Comparison of ENCODE assay signal across 8 cellular contexts in genomic region chr6:26033942-26034354, GRCh38.
DNase-seq lines count a peak whose midpoint lies in the region; ATAC-seq lines count a peak whose summit lies in the region.

No MANE protein-coding gene starts in this region.

- H3K36me3 ChIP-seq in iPS DF 6.9 (ENCODE audit: control insufficient read depth, insufficient read depth, low read length) = no peaks in the 10 kb centered on the region

- no peaks in the 10 kb centered on the region for H3K9me3 Mint-ChIP-seq in activated naive CD4-positive, alpha-beta T cell treated with anti-CD3 and anti-CD28 coated beads, Interleukin-2, amount 50 U/mL, for 24 hours

- ATAC-seq in HG02798 (IDR thresholded peaks at IDR 0.05; ENCODE audit: poor library complexity, unreplicated experiment) (no peak), GM21619 (IDR thresholded peaks at IDR 0.05; ENCODE audit: unreplicated experiment) (no peak)

- H3K4me1 Mint-ChIP-seq in activated naive CD4-positive, alpha-beta T cell treated with anti-CD3 and anti-CD28 coated beads, Interleukin-2, amount 50 U/mL, for 24 hours = peaks cover 42% of the 10 kb centered on the region

- H3K4me1 ChIP-seq in iPS DF 6.9 (ENCODE audit: control insufficient read depth, insufficient read depth, low read length) = peaks cover 2% of the 10 kb centered on the region; the same call in 1 of the 2 replicates

- H3K27ac Mint-ChIP-seq in activated naive CD4-positive, alpha-beta T cell treated with anti-CD3 and anti-CD28 coated beads, Interleukin-2, amount 50 U/mL, for 24 hours = peak overlapping the region; percentile 88

- DNase-seq in NCI-H748 (lab: John Stamatoyannopoulos, UW; ENCODE audit: unreplicated experiment) (peak; percentile 59), NCI-H748 treated with DMSO at 0.1 percent for 48 hours (lab: John Stamatoyannopoulos, UW) (no peak), iPS DF 6.9 (ENCODE audit: low read depth, low spot score) (no peak), NOMO-1 (lab: John Stamatoyannopoulos, UW; ENCODE audit: unreplicated experiment in 2 of 2) (no peak)

- no peaks in the 10 kb centered on the region for H3K27me3 Mint-ChIP-seq in activated naive CD4-positive, alpha-beta T cell treated with anti-CD3 and anti-CD28 coated beads, Interleukin-2, amount 50 U/mL, for 24 hours

- no CpG with 5 or more reads among the region's 19 CpGs for WGBS in iPS DF 6.9 (ENCODE audit: insufficient coverage, insufficient read length)

- peak overlapping the region; percentile 9; the same call in 1 of the 2 replicates for H3K4me3 ChIP-seq in iPS DF 6.9 (ENCODE audit: low read length)
- peak overlapping the region; percentile 37 to 63 (median 44) for H3K4me3 ChIP-seq in skin epidermis

- no peaks in the 10 kb centered on the region for H3K27me3 ChIP-seq in iPS DF 6.9 (ENCODE audit: control insufficient read depth, insufficient read depth, low read length)

- no peaks in the 10 kb centered on the region for H3K9me3 ChIP-seq in iPS DF 6.9 (ENCODE audit: control insufficient read depth, insufficient read depth, low read length)

- H3K36me3 Mint-ChIP-seq in activated naive CD4-positive, alpha-beta T cell treated with anti-CD3 and anti-CD28 coated beads, Interleukin-2, amount 50 U/mL, for 24 hours = no peaks in the 10 kb centered on the region

- H3K27ac ChIP-seq in iPS DF 6.9 (ENCODE audit: low read length) (no peak overlapping the region), skin epidermis (peak overlapping the region in 18 of 21 experiments; percentile 4 to 83 (median 62))

- peak overlapping the region; percentile 90 for H3K4me3 Mint-ChIP-seq in activated naive CD4-positive, alpha-beta T cell treated with anti-CD3 and anti-CD28 coated beads, Interleukin-2, amount 50 U/mL, for 24 hours
